In genomic region chr11:96307748-96308133, GRCh38 we compare ENCODE assay signal across 8 cellular contexts. TPM values are rescaled to one million over a fixed set of nuclear protein-coding genes. Genes with fewer than 3 reads are reported as not detected.
A peak's percentile ranks its signal among the peaks of the same experiment; 100 is the strongest.
DNase-seq lines count a peak whose midpoint lies in the region; ATAC-seq and TF ChIP-seq lines count a peak whose summit lies in the region.

No MANE protein-coding gene starts in this region.

- ATAC-seq in SK-N-SH treated with all-trans-retinoic acid at 6 μM for 48 hours, result peak; percentile 54
- no peak for ATAC-seq in gastrocnemius medialis
- no peak for ATAC-seq in GM21390 (IDR thresholded peaks at IDR 0.05; ENCODE audit: unreplicated experiment)
- no peak for ATAC-seq in HG02588 (IDR thresholded peaks at IDR 0.05; ENCODE audit: unreplicated experiment)
- ATAC-seq in HG02852 (IDR thresholded peaks at IDR 0.05; ENCODE audit: unreplicated experiment), result no peak

- H3K27ac ChIP-seq in gastrocnemius medialis, result peak overlapping the region; percentile 48 to 70 (median 54)

- in situ Hi-C loops in gastrocnemius medialis (cut with MboI; ENCODE audit: low sequenced_read_pairs in 4 of 4), result no loop called here

- peak overlapping the region; percentile 46 for H3K4me3 ChIP-seq in fibroblast of villous mesenchyme (ENCODE audit: low read depth, low read length)
- H3K4me3 ChIP-seq in gastrocnemius medialis, result peak overlapping the region; percentile 5 to 47 (median 28)

- H3K27me3 ChIP-seq in gastrocnemius medialis, result no peaks in the 10 kb centered on the region

- H3K36me3 ChIP-seq in gastrocnemius medialis, result no peaks in the 10 kb centered on the region

- peaks cover 30 to 31% of the 10 kb centered on the region in 2 donors for H3K4me1 ChIP-seq in gastrocnemius medialis

- TF ChIP-seq CTCF in fibroblast of villous mesenchyme (IDR thresholded peaks at IDR 0.05; ENCODE audit: insufficient read depth, low read depth, low read length), result no peak
- TF ChIP-seq CTCF in gastrocnemius medialis (IDR thresholded peaks at IDR 0.05 in 4 of 5, conservative IDR thresholded peaks at IDR 0.05 in 1 of 5), result no peak

- no peak for TF ChIP-seq POLR2A in gastrocnemius medialis (IDR thresholded peaks at IDR 0.05)

- intact Hi-C loops in gastrocnemius medialis (cut with DNase I; ENCODE audit: low total_unique reads), result no loop called here

- DNase-seq in GM04504 (ENCODE audit: low read depth) (peak; percentile 77), fibroblast of villous mesenchyme (ENCODE audit: low read depth) (peak; percentile 89), gastrocnemius medialis (no peak), NCI-H2196 treated with DMSO at 0.1 percent for 48 hours (lab: John Stamatoyannopoulos, UW; ENCODE audit: unreplicated experiment) (no peak)

- no peaks in the 10 kb centered on the region for H3K9me3 ChIP-seq in gastrocnemius medialis

TF ChIP-seq in SK-N-SH treated with all-trans-retinoic acid at 6 μM for 48 hours, 23 proteins besides CTCF, POLR2A, EP300 and RAD21:
- TF ChIP-seq SNAI2 (CRISPR knock-in tag; IDR thresholded peaks at IDR 0.05) (no peak), ZNF8 (CRISPR knock-in tag; IDR thresholded peaks at IDR 0.05) (no peak), RARB (CRISPR knock-in tag; IDR thresholded peaks at IDR 0.05) (no peak), TSHZ2 (CRISPR knock-in tag; IDR thresholded peaks at IDR 0.05) (no peak), CSDC2 (CRISPR knock-in tag; IDR thresholded peaks at IDR 0.05) (no peak), ISL1 (CRISPR knock-in tag; IDR thresholded peaks at IDR 0.05) (no peak), ZC3H10 (CRISPR knock-in tag; IDR thresholded peaks at IDR 0.05) (no peak), ZFP30 (CRISPR knock-in tag; IDR thresholded peaks at IDR 0.05) (no peak), TOX (CRISPR knock-in tag; IDR thresholded peaks at IDR 0.05; ENCODE audit: borderline replicate concordance) (no peak), POU6F1 (CRISPR knock-in tag; IDR thresholded peaks at IDR 0.05; ENCODE audit: borderline replicate concordance, low read depth) (no peak), PATZ1 (CRISPR knock-in tag; IDR thresholded peaks at IDR 0.05; ENCODE audit: borderline replicate concordance) (no peak), ZNF565 (CRISPR knock-in tag; conservative IDR thresholded peaks at IDR 0.05; ENCODE audit: low read depth) (no peak), ZNF70 (CRISPR knock-in tag; IDR thresholded peaks at IDR 0.05) (no peak)

RNA-seq across cellular contexts. Expression of gene MAML2, which starts 35.3 kb away (rescaled TPM):
- 16.8 and 30.7 TPM in 2 replicates for total RNA-seq in fibroblast of villous mesenchyme
- 1 to 10 TPM; 4.1 to 6.3 (median 4.8) TPM for total RNA-seq in gastrocnemius medialis

Comparison
In these comparisons a context has a peak if more than half of its experiments do, and no peak if none do; other contexts are left out.
1. DNase-seq: peak in GM04504 (single experiment) and fibroblast of villous mesenchyme (single experiment); none in gastrocnemius medialis (0 of 2) and NCI-H2196 treated with DMSO at 0.1 percent for 48 hours (single experiment).